In the genomic region with DNA sequence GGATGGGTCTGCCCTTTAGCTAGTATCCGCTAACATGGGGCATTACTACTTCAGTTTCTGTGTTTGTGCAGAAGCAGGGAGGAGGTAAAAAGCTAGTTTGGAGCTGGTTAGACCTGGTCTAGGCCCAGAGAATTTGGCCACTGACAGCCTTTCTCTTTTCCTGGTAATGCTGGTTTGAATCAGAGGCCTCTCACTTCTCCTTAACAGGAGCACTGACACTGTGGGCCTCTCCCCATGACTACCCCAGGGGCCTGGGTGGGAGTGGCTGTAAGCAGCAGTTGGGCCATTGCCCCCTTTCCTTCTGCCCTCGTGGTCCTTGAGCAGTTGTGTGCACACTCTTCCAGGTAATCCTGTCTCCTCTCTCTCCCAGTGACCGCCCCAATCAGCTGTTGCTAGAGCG, we compare ENCODE assay signal across 29 cellular contexts. TPM values are rescaled to one million over a fixed set of nuclear protein-coding genes. Genes with fewer than 3 reads are reported as not detected.
"Had no signal": no experiment of that assay in that cellular context is flagged by ENCODE, and none has a peak within 500 bp of the region (broad histone marks: within the 10 kb centered on the region; RNA-seq: fewer than 3 reads in every experiment).

No MANE protein-coding gene starts in this region.

- H3K9me3 ChIP-seq: left ventricle myocardium inferior, neutrophil, stomach, testis, thyroid gland, transverse colon, upper lobe of left lung, vagina had no signal

- H3K79me2 ChIP-seq: parathyroid adenoma had no signal

- H3K27me3 ChIP-seq: neural progenitor cell, neutrophil, stomach, testis, thyroid gland, transverse colon, upper lobe of left lung, vagina had no signal

- H3K27ac Mint-ChIP-seq: mesothelial cell of epicardium; natural killer cell; nephron progenitor cell; neural progenitor cell; stimulated activated effector memory CD8-positive, alpha-beta T cell treated with anti-CD3 and anti-CD28 coated beads, Interleukin-12 subunit alpha, Interleukin-12 subunit beta, amount 100 ng/mL, for 72 hours had no signal

- H3K36me3 ChIP-seq: left ventricle myocardium inferior, neutrophil, thyroid gland, transverse colon, vagina had no signal

- H2AFZ ChIP-seq: neural progenitor cell, parathyroid adenoma had no signal

- DNase-seq: hypothalamus; islet precursor cell; left ventricle myocardium inferior; mesendoderm; naive B cell; natural killer cell; nephron progenitor cell; occipital lobe; right cardiac atrium; stimulated activated CD4-positive, alpha-beta T cell treated with anti-CD3 and anti-CD28 coated beads, Interleukin-4, amount 100 ng/mL, for 24 hours; stimulated activated naive CD8-positive, alpha-beta T cell treated with anti-CD3 and anti-CD28 coated beads, Interleukin-15, Interleukin-2, amounts not matched to agents 100 U/mL and 50 U/mL, for 24 hours; stomach; testis; thyroid gland; transverse colon; upper lobe of left lung had no signal

- H3K27me3 Mint-ChIP-seq: naive B cell had no signal

- ATAC-seq: natural killer cell; right cardiac atrium; sciatic nerve; stimulated activated effector memory CD8-positive, alpha-beta T cell treated with anti-CD3 and anti-CD28 coated beads, Interleukin-12 subunit alpha, Interleukin-12 subunit beta, amount 100 ng/mL, for 72 hours; stimulated activated naive CD8-positive, alpha-beta T cell treated with anti-CD3 and anti-CD28 coated beads, Interleukin-15, Interleukin-2, amounts not matched to agents 100 U/mL and 50 U/mL, for 24 hours had no signal

- H3K9ac ChIP-seq: neural progenitor cell, parathyroid adenoma had no signal

- H3K36me3 Mint-ChIP-seq: naive B cell; natural killer cell; stimulated activated effector memory CD8-positive, alpha-beta T cell treated with anti-CD3 and anti-CD28 coated beads, Interleukin-12 subunit alpha, Interleukin-12 subunit beta, amount 100 ng/mL, for 72 hours had no signal

- H3K4me3 Mint-ChIP-seq: mesothelial cell of epicardium; naive B cell; natural killer cell; nephron progenitor cell; neural progenitor cell; stimulated activated effector memory CD8-positive, alpha-beta T cell treated with anti-CD3 and anti-CD28 coated beads, Interleukin-12 subunit alpha, Interleukin-12 subunit beta, amount 100 ng/mL, for 72 hours had no signal

- H3K27ac ChIP-seq: left ventricle myocardium inferior, neural progenitor cell, neutrophil, parathyroid adenoma, skin epidermis, stomach, testis, thyroid gland, transverse colon, upper lobe of left lung, vagina had no signal

- H3K4me3 ChIP-seq: left ventricle myocardium inferior, lung, neural progenitor cell, skin epidermis, stomach, testis, thyroid gland, transverse colon, upper lobe of left lung, vagina had no signal

- H3K9me3 Mint-ChIP-seq: mesothelial cell of epicardium; naive B cell; natural killer cell; stimulated activated effector memory CD8-positive, alpha-beta T cell treated with anti-CD3 and anti-CD28 coated beads, Interleukin-12 subunit alpha, Interleukin-12 subunit beta, amount 100 ng/mL, for 72 hours had no signal

- H3K4me2 ChIP-seq: neural progenitor cell had no signal

- H3K4me1 ChIP-seq: neural progenitor cell, parathyroid adenoma, stomach, testis, upper lobe of left lung, vagina had no signal

- H3K4me1 Mint-ChIP-seq: mesothelial cell of epicardium; natural killer cell; nephron progenitor cell; neural progenitor cell; stimulated activated effector memory CD8-positive, alpha-beta T cell treated with anti-CD3 and anti-CD28 coated beads, Interleukin-12 subunit alpha, Interleukin-12 subunit beta, amount 100 ng/mL, for 72 hours had no signal

RNA-seq across cellular contexts. Expression of a gene that starts 8.5 kb away (rescaled TPM):
- total RNA-seq: mononuclear cell, natural killer cell, osteocyte, pulmonary artery endothelial cell, urinary bladder had no signal
